ENCODE assay signal across 13 cellular contexts in the genomic region with DNA sequence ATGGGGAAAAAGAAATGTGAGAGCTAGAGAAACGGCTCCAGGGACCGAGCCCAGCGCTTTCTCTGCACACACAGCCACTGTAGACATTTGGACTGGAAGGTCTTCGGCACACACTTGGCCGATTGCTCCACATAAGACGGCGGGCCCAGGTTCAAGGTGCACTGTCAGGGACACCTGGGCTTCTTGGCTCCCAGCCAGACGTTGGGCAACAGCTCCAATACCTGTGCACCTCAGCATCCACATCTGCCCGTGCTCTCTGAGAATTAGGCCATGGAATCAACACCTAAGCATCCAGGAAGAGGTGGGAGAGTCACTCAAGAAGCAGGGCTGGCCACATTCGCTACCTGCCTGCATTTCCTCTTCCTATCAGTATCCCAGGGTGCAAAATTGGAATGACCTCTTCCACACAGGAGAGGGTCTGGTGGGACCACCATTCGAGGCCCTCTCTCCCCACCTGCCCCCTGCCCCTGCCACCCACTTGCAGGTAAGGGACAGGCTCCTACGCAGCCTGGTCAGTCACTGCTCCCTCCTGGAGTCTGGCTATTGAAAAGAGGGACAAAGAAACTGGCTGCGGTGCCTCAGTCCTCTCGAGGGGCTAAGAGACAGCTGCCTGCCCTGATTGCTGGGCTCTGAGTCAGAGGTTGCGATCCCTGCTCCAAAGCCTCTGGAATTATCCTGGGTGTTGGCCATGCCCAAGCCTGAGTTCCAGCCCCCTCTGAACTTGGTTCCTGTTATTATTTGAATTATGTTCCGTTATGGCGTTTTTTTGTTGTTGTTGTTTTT. TPM values are rescaled to one million over a fixed set of nuclear protein-coding genes. Genes with fewer than 3 reads are reported as not detected.
A peak's percentile ranks its signal among the peaks of the same experiment; 100 is the strongest.
DNase-seq lines count a peak whose midpoint lies in the region; ATAC-seq and TF ChIP-seq lines count a peak whose summit lies in the region.
"Had no signal": no experiment of that assay in that cellular context is flagged by ENCODE, and none has a peak within 500 bp of the region (broad histone marks: within the 10 kb centered on the region; RNA-seq: fewer than 3 reads in every experiment).

No MANE protein-coding gene starts in this region.

- no peak overlapping the region for H2AFZ ChIP-seq in PC-9

- H3K27ac ChIP-seq in PC-9 = peak overlapping the region; percentile 95
- no peak overlapping the region for H3K27ac ChIP-seq in CD8-positive, alpha-beta memory T cell (ENCODE audit: low read depth, low read length)

- H3F3A ChIP-seq in PC-9 (ENCODE audit: insufficient read depth, low read depth) = peaks cover 54% of the 10 kb centered on the region

- no peaks in the 10 kb centered on the region for H3K9me3 Mint-ChIP-seq in progenitor cell of endocrine pancreas (ENCODE audit: low read depth)
- H3K9me3 Mint-ChIP-seq in activated T-helper 17 cell treated with anti-CD3 and anti-CD28 coated beads, Interleukin-2, amount 50 U/mL, for 72 hours = no peaks in the 10 kb centered on the region
- H3K9me3 Mint-ChIP-seq in CD8-positive, alpha-beta memory T cell = no peaks in the 10 kb centered on the region

- intact Hi-C loops in PC-9 (cut with micrococcal nuclease; ENCODE audit: unreplicated experiment) (no loop called here), sciatic nerve (cut with DNase I) (loop anchor here (10.0 kb wide), 1 partner anchor 822 kb away; no protein-coding TSS in a partner anchor)

- H3K4me3 Mint-ChIP-seq in progenitor cell of endocrine pancreas (ENCODE audit: low read depth) = no peak overlapping the region
- no peak overlapping the region for H3K4me3 Mint-ChIP-seq in activated T-helper 17 cell treated with anti-CD3 and anti-CD28 coated beads, Interleukin-2, amount 50 U/mL, for 72 hours
- peak overlapping the region in 1 of 7 donors; percentile 29 for H3K4me3 Mint-ChIP-seq in CD8-positive, alpha-beta memory T cell

- ATAC-seq in esophagus mucosa (peak; percentile 17), sciatic nerve (no peak)
- no peak for ATAC-seq in activated T-helper 17 cell treated with anti-CD3 and anti-CD28 coated beads, Interleukin-2, amount 50 U/mL, for 72 hours (replicated peaks)
- ATAC-seq: GM12878, heart left ventricle had no signal

- peaks cover 13% of the 10 kb centered on the region for H3K27me3 Mint-ChIP-seq in progenitor cell of endocrine pancreas
- no peaks in the 10 kb centered on the region for H3K27me3 Mint-ChIP-seq in activated T-helper 17 cell treated with anti-CD3 and anti-CD28 coated beads, Interleukin-2, amount 50 U/mL, for 72 hours
- H3K27me3 Mint-ChIP-seq in CD8-positive, alpha-beta memory T cell = peaks cover 0 to 1% of the 10 kb centered on the region in 2 donors

- CTCF ChIA-PET in PC-9 (lab: Charles Lee) = no interaction called here
- CTCF ChIA-PET in CD8-positive, alpha-beta memory T cell (lab: Charles Lee) = interaction anchor here (1.0 to 1.7 kb wide), 4 partner anchors 9 to 330 kb away, joined by 3 to 5 read pairs (median 4); no protein-coding TSS in a partner anchor

- no peaks in the 10 kb centered on the region for H3K27me3 ChIP-seq in PC-9 (ENCODE audit: insufficient read depth, low read depth)
- no peaks in the 10 kb centered on the region for H3K27me3 ChIP-seq in CD8-positive, alpha-beta memory T cell (ENCODE audit: insufficient read depth, low read length, poor library complexity, severe bottlenecking)
- H3K27me3 ChIP-seq: heart left ventricle had no signal

- BruUV-seq in PC-9 (replicated peaks; lab: Mats Ljungman, UMichigan) = no TSS peak

- no peaks in the 10 kb centered on the region for H3K36me3 ChIP-seq in PC-9 (ENCODE audit: low read depth)
- no peaks in the 10 kb centered on the region for H3K36me3 ChIP-seq in CD8-positive, alpha-beta memory T cell (ENCODE audit: insufficient read depth, low read length)
- H3K36me3 ChIP-seq: heart left ventricle had no signal

- DNase-seq in ELR (ENCODE audit: low read depth) = peak; percentile 39
- DNase-seq in PC-9 = peak in 1 of 2 experiments; percentile 78
- peak; percentile 65 for DNase-seq in sciatic nerve (ENCODE audit: low spot score)
- no peak for DNase-seq in RKO (ENCODE audit: low spot score)
- DNase-seq in progenitor cell of endocrine pancreas (ENCODE audit: low spot score, unreplicated experiment) = no peak
- DNase-seq in CD8-positive, alpha-beta memory T cell = no peak
- DNase-seq: amniotic stem cell, NCI-H2171 treated with DMSO at 0.1 percent for 48 hours, SIG-M5 had no signal

- H3K36me3 Mint-ChIP-seq in progenitor cell of endocrine pancreas (ENCODE audit: insufficient read depth) = no peaks in the 10 kb centered on the region
- no peaks in the 10 kb centered on the region for H3K36me3 Mint-ChIP-seq in activated T-helper 17 cell treated with anti-CD3 and anti-CD28 coated beads, Interleukin-2, amount 50 U/mL, for 72 hours (ENCODE audit: low read depth)
- peaks cover 0 to 1% (median 0%) of the 10 kb centered on the region in 3 donors for H3K36me3 Mint-ChIP-seq in CD8-positive, alpha-beta memory T cell

- H3K4me3 ChIP-seq in PC-9 = no peak overlapping the region
- no peak overlapping the region for H3K4me3 ChIP-seq in CD8-positive, alpha-beta memory T cell (ENCODE audit: low read length)
- H3K4me3 ChIP-seq: GM12878, heart left ventricle had no signal

- peaks cover 8% of the 10 kb centered on the region for H3K4me1 Mint-ChIP-seq in progenitor cell of endocrine pancreas (ENCODE audit: low read depth)
- H3K4me1 Mint-ChIP-seq in activated T-helper 17 cell treated with anti-CD3 and anti-CD28 coated beads, Interleukin-2, amount 50 U/mL, for 72 hours = peaks cover 28% of the 10 kb centered on the region
- peaks cover 27 to 32% (median 27%) of the 10 kb centered on the region in 3 donors for H3K4me1 Mint-ChIP-seq in CD8-positive, alpha-beta memory T cell

- no peaks in the 10 kb centered on the region for H4K20me1 ChIP-seq in PC-9 (ENCODE audit: insufficient read depth)

- POLR2A ChIA-PET in PC-9 (lab: Charles Lee; ENCODE audit: unreplicated experiment) = no interaction called here
- POLR2A ChIA-PET in CD8-positive, alpha-beta memory T cell (lab: Charles Lee) = interaction anchor here (0.8 to 1.1 kb wide), 2 partner anchors 36 to 153 kb away, joined by 3 read pairs; no protein-coding TSS in a partner anchor

- no peak for TF ChIP-seq CTCF in PC-9 (conservative IDR thresholded peaks at IDR 0.05)
- no peak for TF ChIP-seq CTCF in progenitor cell of endocrine pancreas (IDR thresholded peaks at IDR 0.05; ENCODE audit: unreplicated experiment)

- no peaks in the 10 kb centered on the region for H3K9me3 ChIP-seq in PC-9 (ENCODE audit: insufficient read depth, low read depth)
- no peaks in the 10 kb centered on the region for H3K9me3 ChIP-seq in CD8-positive, alpha-beta memory T cell (ENCODE audit: low read length)
- H3K9me3 ChIP-seq: heart left ventricle had no signal

- H3K4me1 ChIP-seq in PC-9 (replicated peaks; ENCODE audit: insufficient read depth) = peaks cover 84% of the 10 kb centered on the region
- H3K4me1 ChIP-seq in CD8-positive, alpha-beta memory T cell (ENCODE audit: insufficient read depth, low read length) = peaks cover 20% of the 10 kb centered on the region

- H3K4me2 ChIP-seq in PC-9 = peak overlapping the region; percentile 83

- H3K27ac Mint-ChIP-seq in progenitor cell of endocrine pancreas = no peak overlapping the region
- no peak overlapping the region for H3K27ac Mint-ChIP-seq in activated T-helper 17 cell treated with anti-CD3 and anti-CD28 coated beads, Interleukin-2, amount 50 U/mL, for 72 hours
- H3K27ac Mint-ChIP-seq in CD8-positive, alpha-beta memory T cell = peak overlapping the region in 3 of 8 donors; percentile 42 to 76 (median 43)

- no peaks in the 10 kb centered on the region for H3K9me2 ChIP-seq in PC-9 (ENCODE audit: insufficient read depth)

- no peaks in the 10 kb centered on the region for H3K79me2 ChIP-seq in PC-9 (ENCODE audit: low read depth)

RNA-seq across cellular contexts. Expression of a gene that starts 40.1 kb away (rescaled TPM):
- total RNA-seq in PC-9 (2021) (23.8 and 24.8 TPM in 2 replicates), esophagus mucosa (24.7 TPM), sciatic nerve (26.1 TPM), progenitor cell of endocrine pancreas (28.6 and 30.5 TPM in 2 replicates)
- total RNA-seq in activated T-helper 17 cell treated with anti-CD3 and anti-CD28 coated beads, Interleukin-2, amount 50 U/mL, for 72 hours = 10 to 100 TPM; 29.8 to 41.1 TPM
- 10 to 100 TPM; 20.6 to 24.3 TPM for total RNA-seq in CD8-positive, alpha-beta memory T cell
- polyA plus RNA-seq in CD8-positive, alpha-beta memory T cell = 19.1 TPM

Comparison
In these comparisons a context has a peak if more than half of its experiments do, and no peak if none do; other contexts are left out.
1. DNase-seq: peak in ELR (single experiment) and sciatic nerve (single experiment); none in RKO (single experiment), progenitor cell of endocrine pancreas (single experiment) and CD8-positive, alpha-beta memory T cell (0 of 5).